In the genomic region with DNA sequence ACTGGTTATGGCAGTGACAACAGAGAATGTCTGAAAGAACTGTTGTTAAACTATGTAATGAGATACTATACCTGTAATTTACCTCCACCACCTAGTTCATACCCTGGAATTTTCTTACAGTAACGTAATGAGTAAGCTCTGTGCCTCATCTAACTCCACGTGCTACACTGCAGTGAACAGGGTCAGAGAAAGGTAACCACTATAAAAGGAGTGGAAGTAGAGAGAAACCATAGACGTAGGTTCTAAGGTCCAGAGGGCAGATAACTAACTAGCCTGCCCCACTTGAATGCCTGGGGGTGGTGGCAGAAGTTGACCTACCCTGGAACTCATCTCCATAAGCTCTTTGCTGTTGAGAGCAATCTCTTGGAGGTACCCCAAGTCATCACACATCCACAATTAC, we compare ENCODE assay signal across 16 cellular contexts. TPM values are rescaled to one million over a fixed set of nuclear protein-coding genes. Genes with fewer than 3 reads are reported as not detected.
DNase-seq lines count a peak whose midpoint lies in the region; ATAC-seq lines count a peak whose summit lies in the region.
"Had no signal": no experiment of that assay in that cellular context is flagged by ENCODE, and none has a peak within 500 bp of the region (broad histone marks: within the 10 kb centered on the region; RNA-seq: fewer than 3 reads in every experiment).

No MANE protein-coding gene starts in this region.

- peaks cover 7% of the 10 kb centered on the region for H3K9me3 Mint-ChIP-seq in stimulated activated memory B cell treated with anti-CD40 and anti-IgM and Interleukin-4, amounts not matched to agents 10 μg/mL and 1 μg/mL and 100 μg/mL, for 72 hours
- H3K9me3 Mint-ChIP-seq in activated naive CD4-positive, alpha-beta T cell treated with anti-CD3 and anti-CD28 coated beads for 36 hours, result peaks cover 8% of the 10 kb centered on the region

- H3K4me1 Mint-ChIP-seq in stimulated activated memory B cell treated with anti-CD40 and anti-IgM and Interleukin-4, amounts not matched to agents 10 μg/mL and 1 μg/mL and 100 μg/mL, for 72 hours, result no peaks in the 10 kb centered on the region
- peaks cover 1% of the 10 kb centered on the region for H3K4me1 Mint-ChIP-seq in activated naive CD4-positive, alpha-beta T cell treated with anti-CD3 and anti-CD28 coated beads for 36 hours (ENCODE audit: low read depth)
- H3K4me1 Mint-ChIP-seq: CD4-positive, alpha-beta memory T cell had no signal

- no peak overlapping the region for H3K27ac Mint-ChIP-seq in stimulated activated memory B cell treated with anti-CD40 and anti-IgM and Interleukin-4, amounts not matched to agents 10 μg/mL and 1 μg/mL and 100 μg/mL, for 72 hours
- H3K27ac Mint-ChIP-seq in activated naive CD4-positive, alpha-beta T cell treated with anti-CD3 and anti-CD28 coated beads for 36 hours, result no peak overlapping the region
- H3K27ac Mint-ChIP-seq: CD4-positive, alpha-beta memory T cell had no signal

- no peak overlapping the region for H3K4me3 Mint-ChIP-seq in stimulated activated memory B cell treated with anti-CD40 and anti-IgM and Interleukin-4, amounts not matched to agents 10 μg/mL and 1 μg/mL and 100 μg/mL, for 72 hours
- no peak overlapping the region for H3K4me3 Mint-ChIP-seq in activated naive CD4-positive, alpha-beta T cell treated with anti-CD3 and anti-CD28 coated beads for 36 hours
- H3K4me3 Mint-ChIP-seq: CD4-positive, alpha-beta memory T cell had no signal

- peak; percentile 39 for ATAC-seq in GM18867 (IDR thresholded peaks at IDR 0.05; ENCODE audit: unreplicated experiment)
- peak; percentile 92 for ATAC-seq in HG02610 (IDR thresholded peaks at IDR 0.05; ENCODE audit: unreplicated experiment)
- peak; percentile 64 for ATAC-seq in HG03565 (IDR thresholded peaks at IDR 0.05; ENCODE audit: unreplicated experiment)
- peak; percentile 16 for ATAC-seq in stimulated activated memory B cell treated with anti-CD40 and anti-IgM and Interleukin-4, amounts not matched to agents 10 μg/mL and 1 μg/mL and 100 μg/mL, for 72 hours
- ATAC-seq in GM18909 (IDR thresholded peaks at IDR 0.05; ENCODE audit: poor library complexity, unreplicated experiment), result no peak

- no peak for DNase-seq in NCI-H2081 treated with DMSO at 0.1 percent for 48 hours (lab: John Stamatoyannopoulos, UW)
- DNase-seq in activated naive CD4-positive, alpha-beta T cell treated with anti-CD3 and anti-CD28 coated beads for 36 hours, result no peak
- DNase-seq: BE2C; CD4-positive, alpha-beta memory T cell; DMS79 treated with DMSO at 0.1 percent for 48 hours; GDM1; H7; IMR-90; MV-4-11; NCI-H1436; T-helper 9 cell had no signal

- no peaks in the 10 kb centered on the region for H3K36me3 Mint-ChIP-seq in stimulated activated memory B cell treated with anti-CD40 and anti-IgM and Interleukin-4, amounts not matched to agents 10 μg/mL and 1 μg/mL and 100 μg/mL, for 72 hours
- H3K36me3 Mint-ChIP-seq in activated naive CD4-positive, alpha-beta T cell treated with anti-CD3 and anti-CD28 coated beads for 36 hours (ENCODE audit: low read depth), result no peaks in the 10 kb centered on the region

- intact Hi-C loops in activated naive CD4-positive, alpha-beta T cell treated with anti-CD3 and anti-CD28 coated beads for 36 hours (cut with micrococcal nuclease), result no loop called here

- H3K27me3 Mint-ChIP-seq in stimulated activated memory B cell treated with anti-CD40 and anti-IgM and Interleukin-4, amounts not matched to agents 10 μg/mL and 1 μg/mL and 100 μg/mL, for 72 hours, result no peaks in the 10 kb centered on the region
- no peaks in the 10 kb centered on the region for H3K27me3 Mint-ChIP-seq in activated naive CD4-positive, alpha-beta T cell treated with anti-CD3 and anti-CD28 coated beads for 36 hours (ENCODE audit: low read depth)

- CTCF ChIA-PET in activated naive CD4-positive, alpha-beta T cell treated with anti-CD3 and anti-CD28 coated beads for 36 hours (lab: Charles Lee), result no interaction called here

RNA-seq across cellular contexts. Expression of a gene that starts 32.0 kb away (rescaled TPM):
- 1 to 10 TPM; 2.7 to 3.6 TPM for total RNA-seq in activated naive CD4-positive, alpha-beta T cell treated with anti-CD3 and anti-CD28 coated beads for 36 hours

RNA-seq across cellular contexts. Expression of a gene that starts 44.3 kb away (rescaled TPM):
- not detected for total RNA-seq in activated naive CD4-positive, alpha-beta T cell treated with anti-CD3 and anti-CD28 coated beads for 36 hours
- total RNA-seq: CD4-positive, alpha-beta memory T cell; H7; IMR-90 had no signal
